In the genomic region with DNA sequence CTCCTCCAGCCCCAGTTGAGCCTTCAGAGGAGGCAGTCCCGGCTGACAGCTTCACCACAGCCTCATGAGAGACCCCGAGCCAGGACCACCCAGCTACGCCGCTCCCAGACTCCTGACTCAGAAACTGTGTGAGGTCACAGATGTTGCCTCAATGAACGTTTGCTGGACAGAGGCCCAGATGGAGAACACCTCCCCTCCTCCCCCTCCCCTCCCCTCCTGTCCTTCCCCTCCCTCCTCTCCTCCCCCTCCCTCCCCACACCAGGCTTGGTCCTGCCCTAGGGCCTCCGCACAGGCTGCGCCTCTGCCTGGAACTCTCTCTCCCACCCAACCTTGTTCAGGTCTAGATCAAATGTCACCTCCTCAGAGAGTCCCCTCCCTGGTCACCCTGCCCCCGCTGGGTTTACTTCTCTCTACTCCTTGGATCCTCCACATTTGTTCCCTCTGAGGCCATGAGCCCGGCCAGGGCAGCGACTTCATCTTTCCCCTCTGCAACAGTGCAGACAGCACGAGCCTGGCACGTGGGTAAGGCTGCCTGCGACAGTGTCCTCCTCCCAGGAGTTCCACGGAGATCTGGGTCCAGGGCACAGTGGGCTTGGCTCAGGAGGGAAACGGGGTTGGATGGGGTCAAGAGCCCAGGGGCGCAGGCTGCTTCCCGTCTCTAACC, we compare ENCODE assay signal across 1 cellular context.
TF ChIP-seq lines count a peak whose summit lies in the region.

No MANE protein-coding gene starts in this region.

TF ChIP-seq in WTC11, 78 proteins besides CTCF, POLR2A, EP300 and RAD21:
- TF ChIP-seq E2F5 (CRISPR knock-in tag; IDR thresholded peaks at IDR 0.05), result no peak
- TF ChIP-seq ATF1 (CRISPR knock-in tag; IDR thresholded peaks at IDR 0.05), result no peak
TF ChIP-seq in WTC11: peak in this region for 0.
